Comparison of ENCODE assay signal across 7 cellular contexts in the genomic region with DNA sequence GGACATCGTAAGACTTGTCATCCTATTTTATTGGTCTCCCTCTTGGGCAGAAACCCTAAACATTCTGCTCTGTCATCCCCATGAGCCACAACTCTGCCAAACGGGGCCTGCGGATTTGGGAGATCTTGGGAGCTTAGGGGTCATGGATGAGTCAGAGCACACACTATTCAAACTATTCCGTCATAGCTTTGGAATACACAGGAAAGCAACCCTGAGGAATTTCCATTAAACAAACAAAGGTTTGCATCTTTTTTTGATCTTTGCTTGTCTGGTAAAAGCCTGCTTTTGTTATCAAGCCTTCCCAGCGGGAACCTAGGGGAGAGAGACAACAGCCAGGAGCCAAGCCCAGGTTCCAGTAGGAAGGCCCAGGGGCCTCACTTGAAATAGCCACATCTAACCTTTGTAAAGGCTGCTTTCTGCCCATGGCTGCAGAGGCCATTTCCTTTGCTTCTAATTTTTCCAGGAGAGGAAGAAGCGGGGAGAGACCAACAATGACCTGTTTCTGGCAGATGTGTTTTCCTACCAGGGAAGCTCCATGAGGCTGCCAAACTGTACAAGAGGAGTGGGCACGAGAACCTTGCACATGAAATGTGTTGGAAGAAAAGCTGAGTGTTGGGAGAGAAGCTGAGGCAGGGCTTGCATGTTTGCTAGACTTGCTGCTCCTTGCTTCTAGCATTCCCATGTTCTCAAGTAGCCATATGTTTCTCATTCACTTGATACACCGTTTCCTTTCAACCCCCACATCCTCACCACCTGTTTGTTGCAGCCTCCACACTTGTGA. TPM values are rescaled to one million over a fixed set of nuclear protein-coding genes. Genes with fewer than 3 reads are reported as not detected.
DNase-seq lines count a peak whose midpoint lies in the region; FAIRE-seq and TF ChIP-seq lines count a peak whose summit lies in the region.
"Not testable (repeated sequence)": the region's sequence is repeated elsewhere in the genome, so short reads cannot be mapped to it uniquely, and the experiment has no call there.

No MANE protein-coding gene starts in this region.

- not testable (repeated sequence) for TF ChIP-seq CTCF in PC-9 (conservative IDR thresholded peaks at IDR 0.05); astrocyte (IDR thresholded peaks at IDR 0.05; ENCODE audit: insufficient read depth, low read depth, low read length); epithelial cell of esophagus (IDR thresholded peaks at IDR 0.05; ENCODE audit: insufficient read depth, low read depth, low read length, missing control alignments); left ventricle myocardium inferior (IDR thresholded peaks at IDR 0.05; ENCODE audit: borderline replicate concordance)

- peaks cover 31% of the 10 kb centered on the region for H3F3A ChIP-seq in PC-9 (ENCODE audit: insufficient read depth, low read depth)

- FAIRE-seq in H54 (lab: Jason Lieb, UNC), result peak; percentile 86
- peak; percentile 94 for FAIRE-seq in astrocyte (lab: Jason Lieb, UNC)

- H2AFZ ChIP-seq in PC-9; astrocyte (ENCODE audit: low read depth, low read length): not testable (repeated sequence)

- not testable (repeated sequence) for H3K4me3 ChIP-seq in PC-9; astrocyte (ENCODE audit: insufficient read depth, low read depth, low read length); epithelial cell of esophagus (ENCODE audit: low read length); left ventricle myocardium inferior; mesodermal cell (ENCODE audit: extremely low read depth, insufficient read depth, low read length, poor library complexity, severe bottlenecking); skeletal muscle cell (ENCODE audit: low read depth, low read length)

- not testable (repeated sequence) for DNase-seq in H54 (ENCODE audit: insufficient read length, low spot score); left ventricle myocardium inferior
- DNase-seq in PC-9, result peak; percentile 62 to 87
- peak; percentile 82 for DNase-seq in astrocyte (ENCODE audit: low read depth)
- peak; percentile 15 for DNase-seq in epithelial cell of esophagus (ENCODE audit: low read depth)
- DNase-seq in skeletal muscle cell (ENCODE audit: low read depth), result peak; percentile 13

- peaks cover 22% of the 10 kb centered on the region for H3K36me3 ChIP-seq in PC-9 (ENCODE audit: low read depth)
- peaks cover 14% of the 10 kb centered on the region for H3K36me3 ChIP-seq in astrocyte (ENCODE audit: insufficient read depth, low read length)
- H3K36me3 ChIP-seq in left ventricle myocardium inferior, result peaks cover 50% of the 10 kb centered on the region
- H3K36me3 ChIP-seq in mesodermal cell (ENCODE audit: control insufficient read depth, insufficient read depth, low read length), result peaks cover 54% of the 10 kb centered on the region

- H3K27ac ChIP-seq in PC-9 (peak overlapping the region; percentile 88), astrocyte (ENCODE audit: low read depth, low read length) (peak overlapping the region; percentile 84), left ventricle myocardium inferior (replicated peaks) (peak overlapping the region; percentile 77), mesodermal cell (ENCODE audit: low read depth, low read length, severe bottlenecking) (peak overlapping the region; percentile 98)

- H3K9me2 ChIP-seq in PC-9 (ENCODE audit: insufficient read depth), result not testable (repeated sequence)

- CTCF ChIA-PET in PC-9 (lab: Charles Lee), result not testable (repeated sequence)

- not testable (repeated sequence) for TF ChIP-seq POLR2A in H54 (IDR thresholded peaks at IDR 0.05; ENCODE audit: low read depth, low read length)

- H3K27ac Mint-ChIP-seq in astrocyte (ENCODE audit: unreplicated experiment), result peak overlapping the region; percentile 95

- not testable (repeated sequence) for H3K27me3 ChIP-seq in PC-9 (ENCODE audit: insufficient read depth, low read depth); astrocyte (ENCODE audit: insufficient read depth, low read length); left ventricle myocardium inferior (ENCODE audit: low read depth)

- peak overlapping the region; percentile 60 for H3K4me3 Mint-ChIP-seq in astrocyte (ENCODE audit: unreplicated experiment)

- peaks cover 20% of the 10 kb centered on the region for H3K36me3 Mint-ChIP-seq in astrocyte (ENCODE audit: low read depth, unreplicated experiment)

- H3K9me3 ChIP-seq in PC-9 (ENCODE audit: insufficient read depth, low read depth); astrocyte (ENCODE audit: insufficient read depth, low read depth, low read length); left ventricle myocardium inferior (replicated peaks); mesodermal cell (ENCODE audit: control insufficient read depth, low read length): not testable (repeated sequence)

- not testable (repeated sequence) for BruUV-seq in PC-9 (replicated peaks; lab: Mats Ljungman, UMichigan)

- H3K4me1 Mint-ChIP-seq in astrocyte (ENCODE audit: low read depth, unreplicated experiment), result peaks cover 32% of the 10 kb centered on the region

- not testable (repeated sequence) for H3K27me3 Mint-ChIP-seq in astrocyte (ENCODE audit: low read depth, unreplicated experiment)

- intact Hi-C loops in PC-9 (cut with micrococcal nuclease; ENCODE audit: unreplicated experiment); left ventricle myocardium inferior (cut with micrococcal nuclease): not testable (repeated sequence)

- POLR2A ChIA-PET in PC-9 (lab: Charles Lee; ENCODE audit: unreplicated experiment), result interaction anchor here (0.6 to 0.7 kb wide), 2 partner anchors 33 to 509 kb away, joined by 3 read pairs; no protein-coding TSS in a partner anchor

- H3K9me3 Mint-ChIP-seq in astrocyte (ENCODE audit: unreplicated experiment), result not testable (repeated sequence)

- H3K9ac ChIP-seq in astrocyte (ENCODE audit: low read length), result peak overlapping the region; percentile 77

- H3K4me1 ChIP-seq in PC-9 (replicated peaks; ENCODE audit: insufficient read depth) (peaks cover 46% of the 10 kb centered on the region), astrocyte (ENCODE audit: insufficient read depth, low read length) (peaks cover 22% of the 10 kb centered on the region), left ventricle myocardium inferior (peaks cover 37% of the 10 kb centered on the region), mesodermal cell (ENCODE audit: control insufficient read depth, insufficient read depth, low read length, poor library complexity, severe bottlenecking) (peaks cover 33% of the 10 kb centered on the region)

- H3K79me2 ChIP-seq in PC-9 (ENCODE audit: low read depth); astrocyte (ENCODE audit: insufficient read depth, low read length): not testable (repeated sequence)

- 49 to 62% methylated on average over 6 of the region's 8 CpGs for WGBS in mesodermal cell (ENCODE audit: insufficient coverage in 2 of 2), 2 experiments

- H4K20me1 ChIP-seq in PC-9 (ENCODE audit: insufficient read depth), result not testable (repeated sequence)
- H4K20me1 ChIP-seq in astrocyte (ENCODE audit: insufficient read depth, low read length), result peaks cover 27% of the 10 kb centered on the region

- H3K4me2 ChIP-seq in PC-9 (peak overlapping the region; percentile 54), astrocyte (ENCODE audit: low read length) (peak overlapping the region; percentile 74)

RNA-seq across cellular contexts. Expression of gene EFCAB12, which starts 39.5 kb away (rescaled TPM):
- total RNA-seq in PC-9 (2021) (2.0 and 2.2 TPM in 2 replicates), astrocyte (0.14 and 0.26 TPM in 2 replicates), left ventricle myocardium inferior (not detected)
- polyA plus RNA-seq in mesodermal cell (2013, experiment 1 of 2), result 0.41 TPM
- 0.51 TPM for polyA plus RNA-seq in mesodermal cell (2013, experiment 2 of 2)

RNA-seq across cellular contexts. Expression of gene MBD4, which starts 50.8 kb away (rescaled TPM):
- total RNA-seq in PC-9 (2021) (48.6 and 49.4 TPM in 2 replicates), astrocyte (22.3 and 22.8 TPM in 2 replicates), left ventricle myocardium inferior (18.8 TPM)
- polyA plus RNA-seq in mesodermal cell (2013, experiment 1 of 2), result 33.6 TPM
- 31.9 TPM for polyA plus RNA-seq in mesodermal cell (2013, experiment 2 of 2)

RNA-seq across cellular contexts. Expression of gene IFT122, which starts 51.0 kb away (rescaled TPM):
- total RNA-seq in PC-9 (2021), result 44.8 and 55.6 TPM in 2 replicates
- 17.7 and 19.9 TPM in 2 replicates for total RNA-seq in astrocyte
- 16.5 TPM for total RNA-seq in left ventricle myocardium inferior
- 22.8 TPM for polyA plus RNA-seq in mesodermal cell (2013, experiment 1 of 2)
- 18.8 TPM for polyA plus RNA-seq in mesodermal cell (2013, experiment 2 of 2)
